In the genomic region with DNA sequence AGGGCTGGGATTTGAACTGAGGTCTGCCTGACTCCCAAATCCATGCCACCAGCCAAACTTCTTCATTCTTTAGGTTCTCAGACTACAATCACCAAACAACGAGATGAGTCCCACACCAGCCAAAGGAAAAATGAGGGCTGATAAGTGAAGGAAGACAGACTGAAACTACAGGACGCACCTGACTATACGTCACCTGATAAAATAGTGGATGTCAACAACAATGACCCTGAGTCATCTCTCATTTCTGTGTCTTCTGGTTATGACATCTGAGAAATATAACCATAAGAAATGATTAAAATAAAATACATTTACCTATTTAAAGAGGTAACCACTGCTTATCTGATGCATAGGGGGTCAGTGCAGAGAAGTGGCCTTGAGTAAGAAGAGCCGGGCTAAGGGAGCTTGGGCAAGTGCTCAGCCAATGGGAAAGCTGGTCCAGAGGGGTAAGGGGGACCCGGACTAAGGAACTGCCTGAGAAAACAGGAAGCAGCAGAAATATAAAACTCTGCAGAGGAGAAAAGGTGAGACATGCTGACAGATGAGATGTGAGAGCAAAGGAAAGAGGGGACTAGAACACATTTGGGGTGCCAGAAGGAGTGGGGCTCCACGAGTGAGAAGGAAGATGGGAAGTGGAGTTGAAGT, we compare ENCODE assay signal across 9 cellular contexts. TPM values are rescaled to one million over a fixed set of nuclear protein-coding genes. Genes with fewer than 3 reads are reported as not detected.
DNase-seq lines count a peak whose midpoint lies in the region; ATAC-seq and TF ChIP-seq lines count a peak whose summit lies in the region.
"Had no signal": no experiment of that assay in that cellular context is flagged by ENCODE, and none has a peak within 500 bp of the region (broad histone marks: within the 10 kb centered on the region; RNA-seq: fewer than 3 reads in every experiment).

No MANE protein-coding gene starts in this region.

- H3K4me2 ChIP-seq in mesenchymal stem cell (ENCODE audit: low read length, poor library complexity, severe bottlenecking), result no peak overlapping the region
- H3K4me2 ChIP-seq: neural progenitor cell had no signal

- DNase-seq in GM12865 (ENCODE audit: low read depth) (peak; percentile 45), mesenchymal stem cell (no peak), pons (ENCODE audit: low spot score) (no peak), DMS 273 treated with DMSO at 0.1 percent for 48 hours (lab: John Stamatoyannopoulos, UW) (no peak), NCI-H524 treated with DMSO at 0.1 percent for 48 hours (lab: John Stamatoyannopoulos, UW) (no peak), cerebellar nuclear complex (lab: John Stamatoyannopoulos, UW) (no peak)

- H3K27me3 Mint-ChIP-seq in activated T-helper 17 cell treated with anti-CD3 and anti-CD28 coated beads, Interleukin-2, amount 50 U/mL, for 72 hours, result no peaks in the 10 kb centered on the region

- WGBS in mesenchymal stem cell, result 88% methylated on average over 5 of the region's 6 CpGs

- no peaks in the 10 kb centered on the region for H3K27me3 ChIP-seq in mesenchymal stem cell (ENCODE audit: control insufficient read depth in 1 of 2, insufficient read depth in 1 of 2, low read length in 2 of 2)
- H3K27me3 ChIP-seq: neural progenitor cell had no signal

- no peak overlapping the region for H3K23ac ChIP-seq in mesenchymal stem cell (ENCODE audit: low read length in 2 of 2)

- TF ChIP-seq CTCF in 22Rv1 (IDR thresholded peaks at IDR 0.05) (no peak), GM12865 (IDR thresholded peaks at IDR 0.05; ENCODE audit: insufficient read depth, low read depth, low read length, missing control alignments) (no peak)

- no peak overlapping the region for H2BK120ac ChIP-seq in mesenchymal stem cell (ENCODE audit: low read depth, low read length)

- no peak overlapping the region for H3K4me3 Mint-ChIP-seq in activated T-helper 17 cell treated with anti-CD3 and anti-CD28 coated beads, Interleukin-2, amount 50 U/mL, for 72 hours
- H3K4me3 Mint-ChIP-seq: neural progenitor cell had no signal

- H2BK15ac ChIP-seq in mesenchymal stem cell (ENCODE audit: low read depth, poor library complexity, severe bottlenecking), result no peak overlapping the region

- no peak overlapping the region for H2AK5ac ChIP-seq in mesenchymal stem cell (ENCODE audit: low read length, severe bottlenecking)

- H3K36me3 ChIP-seq in mesenchymal stem cell (ENCODE audit: control insufficient read depth in 1 of 2, insufficient read depth in 2 of 2, low read depth in 1 of 2, low read length in 2 of 2), result peaks cover 4 to 10% of the 10 kb centered on the region in 2 experiments
- H3K36me3 ChIP-seq: neural progenitor cell had no signal

- no peak overlapping the region for H3K14ac ChIP-seq in mesenchymal stem cell (ENCODE audit: low read length in 2 of 2)

- no peak overlapping the region for H4K8ac ChIP-seq in mesenchymal stem cell (ENCODE audit: low read length)

- H3K9me3 Mint-ChIP-seq in activated T-helper 17 cell treated with anti-CD3 and anti-CD28 coated beads, Interleukin-2, amount 50 U/mL, for 72 hours, result no peaks in the 10 kb centered on the region

- H3K4me3 ChIP-seq in GM12865 (ENCODE audit: low read depth, low read length), result peak overlapping the region; percentile 30
- H3K4me3 ChIP-seq in mesenchymal stem cell (ENCODE audit: insufficient read depth in 1 of 2, low read depth in 1 of 2, low read length in 2 of 2), result no peak overlapping the region
- H3K4me3 ChIP-seq: neural progenitor cell had no signal

- peak overlapping the region; percentile 41 to 64 for H2BK12ac ChIP-seq in mesenchymal stem cell (ENCODE audit: low read length in 2 of 2)

- peak overlapping the region; percentile 22 for H3K27ac Mint-ChIP-seq in activated T-helper 17 cell treated with anti-CD3 and anti-CD28 coated beads, Interleukin-2, amount 50 U/mL, for 72 hours
- H3K27ac Mint-ChIP-seq: neural progenitor cell had no signal

- no peaks in the 10 kb centered on the region for H3K9me3 ChIP-seq in mesenchymal stem cell (ENCODE audit: control insufficient read depth, low read length)

- H3K36me3 Mint-ChIP-seq in activated T-helper 17 cell treated with anti-CD3 and anti-CD28 coated beads, Interleukin-2, amount 50 U/mL, for 72 hours (ENCODE audit: low read depth), result peaks cover 11% of the 10 kb centered on the region

- peaks cover 2% of the 10 kb centered on the region for H3K79me1 ChIP-seq in mesenchymal stem cell (replicated peaks; ENCODE audit: low read length, poor library complexity, severe bottlenecking)

- H4K91ac ChIP-seq in mesenchymal stem cell (ENCODE audit: low read length), result no peak overlapping the region

- no peak for ATAC-seq in activated T-helper 17 cell treated with anti-CD3 and anti-CD28 coated beads, Interleukin-2, amount 50 U/mL, for 72 hours (replicated peaks)

- H3K4me1 Mint-ChIP-seq in activated T-helper 17 cell treated with anti-CD3 and anti-CD28 coated beads, Interleukin-2, amount 50 U/mL, for 72 hours, result peaks cover 32% of the 10 kb centered on the region

- H3K9ac ChIP-seq in mesenchymal stem cell (ENCODE audit: low read length), result no peak overlapping the region
- H3K9ac ChIP-seq: neural progenitor cell had no signal

- H3K27ac ChIP-seq in 22Rv1, result peak overlapping the region; percentile 22; the same call in 1 of the 2 replicates
- H3K27ac ChIP-seq in mesenchymal stem cell (ENCODE audit: low read length, poor library complexity, severe bottlenecking), result no peak overlapping the region
- H3K27ac ChIP-seq: neural progenitor cell had no signal

- H3K4me1 ChIP-seq in mesenchymal stem cell (ENCODE audit: control insufficient read depth, insufficient read depth, low read depth, low read length), result peaks cover 12% of the 10 kb centered on the region

- peak overlapping the region; percentile 37 to 49 for H3K4ac ChIP-seq in mesenchymal stem cell (ENCODE audit: low read depth in 1 of 2, low read length in 2 of 2)

- no peak overlapping the region for H2BK5ac ChIP-seq in mesenchymal stem cell (ENCODE audit: low read depth, low read length, poor library complexity, severe bottlenecking)

- no peak overlapping the region for H2AFZ ChIP-seq in mesenchymal stem cell (ENCODE audit: low read depth, low read length)
- H2AFZ ChIP-seq: neural progenitor cell had no signal

- peak overlapping the region; percentile 69 to 76 for H3K18ac ChIP-seq in mesenchymal stem cell (ENCODE audit: low read depth in 1 of 2, low read length in 2 of 2)

RNA-seq across cellular contexts. Expression of gene HIPK2, which starts 51.8 kb away (rescaled TPM):
- 10 to 100 TPM; 44.2 to 46.9 TPM for total RNA-seq in activated T-helper 17 cell treated with anti-CD3 and anti-CD28 coated beads, Interleukin-2, amount 50 U/mL, for 72 hours
- 89.2 TPM for polyA plus RNA-seq in mesenchymal stem cell (2013, experiment 1 of 2)
- 81.2 TPM for polyA plus RNA-seq in mesenchymal stem cell (2013, experiment 2 of 2)
